In the genomic region with DNA sequence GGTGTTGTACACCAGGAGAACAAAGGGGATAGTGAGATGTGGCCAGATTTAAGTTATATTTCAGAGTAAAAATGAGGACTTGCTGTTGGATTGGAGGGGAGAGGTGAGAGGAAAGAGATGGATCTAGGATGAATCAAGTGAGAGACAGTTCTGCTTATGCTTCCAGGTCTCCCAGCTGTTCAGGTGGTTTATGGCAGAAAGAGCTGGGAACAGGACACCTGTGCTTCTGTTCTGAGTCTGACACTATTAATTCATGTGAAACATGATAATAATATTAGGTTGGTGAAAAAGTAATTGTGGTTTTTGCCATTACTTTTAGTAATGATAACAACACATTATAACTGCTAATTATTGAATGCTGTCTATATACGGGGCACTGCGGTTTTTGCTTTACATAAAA, we compare ENCODE assay signal across 9 cellular contexts. TPM values are rescaled to one million over a fixed set of nuclear protein-coding genes. Genes with fewer than 3 reads are reported as not detected.
"Had no signal": no experiment of that assay in that cellular context is flagged by ENCODE, and none has a peak within 500 bp of the region (broad histone marks: within the 10 kb centered on the region; RNA-seq: fewer than 3 reads in every experiment).

No MANE protein-coding gene starts in this region.

- ATAC-seq: GM12878 had no signal

- H3K4me3 ChIP-seq: GM12878 had no signal

- FAIRE-seq: G401.6, GM12878, GM12891, GM12892, GM18507, GM19239 had no signal

- DNase-seq: GDM1, GF-D8 had no signal

RNA-seq across cellular contexts. Expression of a gene that starts 55.7 kb away (rescaled TPM):
- total RNA-seq: G401, GM12878 had no signal
- polyA plus RNA-seq: GM12878 had no signal
